ENCODE assay signal across 8 cellular contexts in the genomic region with DNA sequence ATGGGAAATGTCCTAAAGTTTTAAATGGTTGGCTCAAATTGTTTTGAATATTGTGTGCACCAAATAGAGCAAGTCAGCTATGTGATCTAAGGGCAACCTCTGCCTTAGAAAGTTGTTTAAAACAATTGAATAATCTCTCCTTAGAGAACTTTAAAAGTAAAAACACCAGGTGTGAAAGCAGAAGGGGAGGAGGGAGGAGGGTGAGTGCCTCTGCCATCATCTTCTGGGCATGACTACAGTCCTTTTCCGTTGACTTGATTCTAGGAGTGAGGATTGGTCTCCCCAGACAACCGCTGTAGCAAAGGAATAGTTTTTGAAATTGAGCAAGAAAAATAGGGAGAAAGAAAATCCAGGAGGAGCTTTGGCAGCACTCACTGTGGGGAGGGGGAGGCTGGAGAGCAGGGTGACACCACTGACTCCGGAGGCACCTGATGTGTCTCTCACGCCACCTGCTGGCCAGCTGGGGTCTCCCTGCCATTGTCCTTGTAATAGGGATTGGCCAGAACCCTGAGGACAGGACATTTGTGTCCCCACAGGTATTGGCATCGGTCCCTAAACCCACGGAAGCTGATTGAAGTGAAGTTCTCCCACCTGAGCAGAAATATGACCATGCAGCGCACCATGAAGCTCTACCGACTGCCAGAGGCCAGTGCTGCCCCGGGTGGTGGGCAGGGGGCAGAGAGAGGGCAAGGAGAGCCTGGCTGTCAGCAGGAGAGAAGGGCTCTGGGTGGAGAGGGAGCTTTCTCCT. TPM values are rescaled to one million over a fixed set of nuclear protein-coding genes. Genes with fewer than 3 reads are reported as not detected.
A peak's percentile ranks its signal among the peaks of the same experiment; 100 is the strongest.
DNase-seq lines count a peak whose midpoint lies in the region; ATAC-seq and TF ChIP-seq lines count a peak whose summit lies in the region.

No MANE protein-coding gene starts in this region.

- intact Hi-C loops in left ventricle myocardium inferior (cut with micrococcal nuclease): no loop called here
- intact Hi-C loops in aorta (cut with DNase I): loop anchor here (2.0 to 5.0 kb wide), 4 partner anchors 33 to 76 kb away; a partner anchor contains a TSS

- no peak overlapping the region for H3K27ac Mint-ChIP-seq in T-helper 17 cell

- no peaks in the 10 kb centered on the region for H3K27me3 ChIP-seq in left ventricle myocardium inferior (ENCODE audit: low read depth)
- no peaks in the 10 kb centered on the region for H3K27me3 ChIP-seq in aorta (ENCODE audit: control insufficient read depth in 1 of 2, insufficient read depth in 2 of 2, low read length in 1 of 2)

- H3K4me1 ChIP-seq in left ventricle myocardium inferior: peaks cover 67% of the 10 kb centered on the region
- H3K4me1 ChIP-seq in aorta (ENCODE audit: control insufficient read depth in 1 of 2, insufficient read depth in 2 of 2, low read length in 2 of 2): no peaks in the 10 kb centered on the region

- peak overlapping the region; percentile 56 for H3K27ac ChIP-seq in left ventricle myocardium inferior (replicated peaks)
- peak overlapping the region in 1 of 2 donors; percentile 44 for H3K27ac ChIP-seq in aorta (ENCODE audit: low read depth in 1 of 2, low read length in 2 of 2)

- no peak overlapping the region for H3K4me3 Mint-ChIP-seq in T-helper 17 cell

- H3K9me3 ChIP-seq in T-helper 17 cell (ENCODE audit: control insufficient read depth, low read length, poor library complexity, severe bottlenecking): no peaks in the 10 kb centered on the region
- no peaks in the 10 kb centered on the region for H3K9me3 ChIP-seq in left ventricle myocardium inferior (replicated peaks)
- H3K9me3 ChIP-seq in aorta (ENCODE audit: control insufficient read depth, low read length): no peaks in the 10 kb centered on the region

- peak; percentile 82 for ATAC-seq in T-helper 17 cell
- ATAC-seq in aorta (ENCODE audit: low FRiP score): peak; percentile 91
- ATAC-seq in GM18858 (IDR thresholded peaks at IDR 0.05; ENCODE audit: unreplicated experiment): no peak

- no peaks in the 10 kb centered on the region for H3K27me3 Mint-ChIP-seq in T-helper 17 cell

- H3K36me3 ChIP-seq in left ventricle myocardium inferior (peaks cover 94% of the 10 kb centered on the region), aorta (ENCODE audit: control insufficient read depth in 1 of 2, insufficient read depth in 2 of 2, low read length in 1 of 2) (peaks cover 4 to 13% of the 10 kb centered on the region in 2 donors)

- DNase-seq in GM03348 (ENCODE audit: low spot score) (peak; percentile 89), NCI-H1105 treated with DMSO at 0.1 percent for 48 hours (lab: John Stamatoyannopoulos, UW) (peak; percentile 56), T-helper 17 cell (peak; percentile 36 to 67 (median 46)), amniotic stem cell (lab: John Stamatoyannopoulos, UW) (peak; percentile 64), left ventricle myocardium inferior (peak; percentile 86), retina (peak; percentile 79), aorta (peak; percentile 93 to 96)

- peaks cover 2% of the 10 kb centered on the region for H3K4me1 Mint-ChIP-seq in T-helper 17 cell

- H3K36me3 Mint-ChIP-seq in T-helper 17 cell (ENCODE audit: low read depth): peaks cover 12% of the 10 kb centered on the region

- TF ChIP-seq CTCF in left ventricle myocardium inferior (IDR thresholded peaks at IDR 0.05; ENCODE audit: borderline replicate concordance): peak; percentile 92

- H3K4me3 ChIP-seq in left ventricle myocardium inferior (no peak overlapping the region), aorta (ENCODE audit: low read length in 2 of 2) (no peak overlapping the region)

- 32% methylated on average over 9 of the region's 9 CpGs for WGBS in aorta, 2 donors

RNA-seq across cellular contexts. Expression of a gene that starts 33.3 kb away (rescaled TPM):
- 1 to 10 TPM; 3.7 to 5.0 TPM for total RNA-seq in T-helper 17 cell
- 146 TPM for total RNA-seq in left ventricle myocardium inferior
- 10 to 100 TPM; 94.6 to 97.4 TPM for total RNA-seq in aorta
- 10 to 100 TPM; 22.8 to 93.8 TPM for polyA plus RNA-seq in aorta

RNA-seq across cellular contexts. Expression of a gene that starts 36.4 kb away (rescaled TPM):
- total RNA-seq in T-helper 17 cell (10 to 100 TPM; 13.6 to 18.9 TPM), left ventricle myocardium inferior (6.4 TPM), aorta (10 to 100 TPM; 16.1 to 23.4 TPM)
- 10 to 100 TPM; 68.6 to 69.7 TPM for polyA plus RNA-seq in aorta

RNA-seq across cellular contexts. Expression of a gene that starts 37.9 kb away (rescaled TPM):
- total RNA-seq in T-helper 17 cell (10 to 100 TPM; 78.2 to 85.9 TPM), left ventricle myocardium inferior (86.0 TPM), aorta (100 to 1,000 TPM; 103 to 104 TPM)
- 100 to 1,000 TPM in 1 of 2 donors, 10 to 100 TPM in 1; 33.8 to 124 TPM for polyA plus RNA-seq in aorta

RNA-seq across cellular contexts. Expression of a gene that starts 47.6 kb away (rescaled TPM):
- total RNA-seq in T-helper 17 cell (10 to 100 TPM; 13.5 to 20.3 TPM), left ventricle myocardium inferior (25.9 TPM), aorta (10 to 100 TPM; 22.7 to 33.1 TPM)
- polyA plus RNA-seq in aorta: 10 to 100 TPM; 14.5 to 20.1 TPM

RNA-seq across cellular contexts. Expression of a gene that starts 49.2 kb away (rescaled TPM):
- total RNA-seq in T-helper 17 cell: 10 to 100 TPM; 52.4 to 71.8 TPM
- total RNA-seq in left ventricle myocardium inferior: 28.8 TPM
- 10 to 100 TPM; 48.7 to 64.0 TPM for total RNA-seq in aorta
- polyA plus RNA-seq in aorta: 10 to 100 TPM; 40.8 to 62.6 TPM

Comparison
In these comparisons a context has a peak if more than half of its experiments do, and no peak if none do; other contexts are left out.
1. RNA of a gene that starts 33.3 kb away (total RNA-seq): 146 TPM in left ventricle myocardium inferior (single experiment) and 94.6 to 97.4 TPM in aorta; 3.7 to 5.0 TPM in T-helper 17 cell; every median in the first group is over 10 times any median in the second.
2. Peak in every context shown above with its lines, with median percentiles within 50 percentile points of each other: DNase-seq.